1 cellular context compared by ENCODE assay signal in genomic region chr1:8093221-8093980, GRCh38.
TF ChIP-seq lines count a peak whose summit lies in the region.

No MANE protein-coding gene starts in this region.

TF ChIP-seq in A549, 52 proteins besides CTCF, POLR2A, EP300 and RAD21 (continued from another document):
- TF ChIP-seq HMGXB4 (CRISPR knock-in tag; IDR thresholded peaks at IDR 0.05; ENCODE audit: borderline replicate concordance), result no peak
- no peak for TF ChIP-seq SREBF2 (IDR thresholded peaks at IDR 0.05)
- TF ChIP-seq PBX3 (IDR thresholded peaks at IDR 0.05), result no peak
- TF ChIP-seq FOSB (CRISPR knock-in tag; IDR thresholded peaks at IDR 0.05), result no peak
TF ChIP-seq in A549: peak in this region for 0.
